In the genomic region with DNA sequence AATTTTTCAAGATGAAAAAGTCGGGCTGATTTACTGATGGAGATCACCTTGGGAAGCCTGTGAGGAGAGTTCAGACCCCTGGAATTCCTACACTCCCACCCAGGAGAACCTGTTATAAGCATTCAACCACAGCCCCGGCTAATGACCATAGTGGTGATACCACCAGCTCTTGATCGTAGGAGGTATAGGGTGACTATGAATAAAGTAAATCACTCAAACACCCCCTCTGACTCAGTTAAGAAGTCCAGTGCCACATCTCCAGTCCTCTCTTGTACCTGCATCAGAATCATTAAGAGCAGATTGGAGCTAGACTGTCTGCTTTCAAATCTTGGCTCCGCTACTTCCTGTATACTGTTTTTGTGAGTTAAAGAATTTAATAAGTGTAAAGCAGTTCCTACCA, we compare ENCODE assay signal across 1 cellular context.
TF ChIP-seq lines count a peak whose summit lies in the region.

No MANE protein-coding gene starts in this region.

TF ChIP-seq in HCT116, 20 proteins besides CTCF, POLR2A, EP300 and RAD21 (continued from another document):
- TF ChIP-seq YY1 (IDR thresholded peaks at IDR 0.05; ENCODE audit: extremely low read depth, insufficient replicate concordance, low read depth, low read length) (no peak), SIN3A (IDR thresholded peaks at IDR 0.05; ENCODE audit: low read depth) (no peak), ELF1 (IDR thresholded peaks at IDR 0.05; ENCODE audit: borderline replicate concordance, low read depth) (no peak), POLR2AphosphoS5 (IDR thresholded peaks at IDR 0.05; ENCODE audit: low read depth, low read length) (no peak; the same call in 1 of the 2 replicates), JUND (IDR thresholded peaks at IDR 0.05) (no peak), EZH2phosphoT487 (IDR thresholded peaks at IDR 0.05; ENCODE audit: borderline replicate concordance) (no peak), EGR1 (IDR thresholded peaks at IDR 0.05; ENCODE audit: low read depth) (no peak)
- TF ChIP-seq, protein P1, sequence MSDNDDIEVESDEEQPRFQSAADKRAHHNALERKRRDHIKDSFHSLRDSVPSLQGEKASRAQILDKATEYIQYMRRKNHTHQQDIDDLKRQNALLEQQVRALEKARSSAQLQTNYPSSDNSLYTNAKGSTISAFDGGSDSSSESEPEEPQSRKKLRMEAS (IDR thresholded peaks at IDR 0.05): no peak
- TF ChIP-seq, protein P2, sequence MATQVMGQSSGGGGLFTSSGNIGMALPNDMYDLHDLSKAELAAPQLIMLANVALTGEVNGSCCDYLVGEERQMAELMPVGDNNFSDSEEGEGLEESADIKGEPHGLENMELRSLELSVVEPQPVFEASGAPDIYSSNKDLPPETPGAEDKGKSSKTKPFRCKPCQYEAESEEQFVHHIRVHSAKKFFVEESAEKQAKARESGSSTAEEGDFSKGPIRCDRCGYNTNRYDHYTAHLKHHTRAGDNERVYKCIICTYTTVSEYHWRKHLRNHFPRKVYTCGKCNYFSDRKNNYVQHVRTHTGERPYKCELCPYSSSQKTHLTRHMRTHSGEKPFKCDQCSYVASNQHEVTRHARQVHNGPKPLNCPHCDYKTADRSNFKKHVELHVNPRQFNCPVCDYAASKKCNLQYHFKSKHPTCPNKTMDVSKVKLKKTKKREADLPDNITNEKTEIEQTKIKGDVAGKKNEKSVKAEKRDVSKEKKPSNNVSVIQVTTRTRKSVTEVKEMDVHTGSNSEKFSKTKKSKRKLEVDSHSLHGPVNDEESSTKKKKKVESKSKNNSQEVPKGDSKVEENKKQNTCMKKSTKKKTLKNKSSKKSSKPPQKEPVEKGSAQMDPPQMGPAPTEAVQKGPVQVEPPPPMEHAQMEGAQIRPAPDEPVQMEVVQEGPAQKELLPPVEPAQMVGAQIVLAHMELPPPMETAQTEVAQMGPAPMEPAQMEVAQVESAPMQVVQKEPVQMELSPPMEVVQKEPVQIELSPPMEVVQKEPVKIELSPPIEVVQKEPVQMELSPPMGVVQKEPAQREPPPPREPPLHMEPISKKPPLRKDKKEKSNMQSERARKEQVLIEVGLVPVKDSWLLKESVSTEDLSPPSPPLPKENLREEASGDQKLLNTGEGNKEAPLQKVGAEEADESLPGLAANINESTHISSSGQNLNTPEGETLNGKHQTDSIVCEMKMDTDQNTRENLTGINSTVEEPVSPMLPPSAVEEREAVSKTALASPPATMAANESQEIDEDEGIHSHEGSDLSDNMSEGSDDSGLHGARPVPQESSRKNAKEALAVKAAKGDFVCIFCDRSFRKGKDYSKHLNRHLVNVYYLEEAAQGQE (IDR thresholded peaks at IDR 0.05; ENCODE audit: low read depth): no peak
